ENCODE assay signal across 16 cellular contexts in genomic region chr1:7228252-7228961, GRCh38.
"Had no signal": no experiment of that assay in that cellular context is flagged by ENCODE, and none has a peak within 500 bp of the region (broad histone marks: within the 10 kb centered on the region; RNA-seq: fewer than 3 reads in every experiment).

No MANE protein-coding gene starts in this region.

- H3K27me3 Mint-ChIP-seq: activated B cell treated with CpG ODN at 0.5 μM for 24 hours, brain had no signal

- H3K4me1 ChIP-seq: left lung, pancreas, thyroid gland, vagina had no signal

- H3K27ac ChIP-seq: left lung, pancreas, thyroid gland, vagina had no signal

- H3K27ac Mint-ChIP-seq: activated B cell treated with CpG ODN at 0.5 μM for 24 hours; activated naive CD4-positive, alpha-beta T cell treated with anti-CD3 and anti-CD28 coated beads, Interleukin-2, amount 50 U/mL, for 72 hours; effector memory CD8-positive, alpha-beta T cell; memory B cell had no signal

- H3K27me3 ChIP-seq: left lung, pancreas, thyroid gland, vagina had no signal

- H3K9me3 Mint-ChIP-seq: activated B cell treated with CpG ODN at 0.5 μM for 24 hours; activated naive CD4-positive, alpha-beta T cell treated with anti-CD3 and anti-CD28 coated beads, Interleukin-2, amount 50 U/mL, for 72 hours; brain; central memory CD8-positive, alpha-beta T cell; effector memory CD8-positive, alpha-beta T cell; memory B cell; neural crest cell had no signal

- H3K36me3 Mint-ChIP-seq: activated naive CD4-positive, alpha-beta T cell treated with anti-CD3 and anti-CD28 coated beads, Interleukin-2, amount 50 U/mL, for 72 hours; brain; memory B cell had no signal

- H3K4me1 Mint-ChIP-seq: activated B cell treated with CpG ODN at 0.5 μM for 24 hours; central memory CD8-positive, alpha-beta T cell; memory B cell had no signal

- H3K9me3 ChIP-seq: left lung, pancreas, thyroid gland, vagina had no signal

- ATAC-seq: activated naive CD4-positive, alpha-beta T cell treated with anti-CD3 and anti-CD28 coated beads, Interleukin-2, amount 50 U/mL, for 72 hours; effector memory CD8-positive, alpha-beta T cell; left lung; pancreas had no signal

- H3K36me3 ChIP-seq: left lung, pancreas, thyroid gland, vagina had no signal

- H3K4me3 Mint-ChIP-seq: activated B cell treated with CpG ODN at 0.5 μM for 24 hours; brain; central memory CD8-positive, alpha-beta T cell; effector memory CD8-positive, alpha-beta T cell; memory B cell; neural crest cell had no signal

- DNase-seq: activated B cell treated with CpG ODN at 0.5 μM for 24 hours; activated CD4-positive, alpha-beta T cell treated with anti-CD3 and anti-CD28 coated beads, Interleukin-2, amount 50 U/mL, for 1 hour; activated T-cell treated with anti-CD3 and anti-CD28 coated beads, Interleukin-2, amount 50 U/mL, for 1 hour; amniotic stem cell; effector memory CD8-positive, alpha-beta T cell; left lung; pancreas; stimulated activated CD4-positive, alpha-beta T cell treated with anti-CD3 and anti-CD28 coated beads, Interleukin-15, amount 100 ng/mL, for 24 hours; stimulated activated CD4-positive, alpha-beta T cell treated with anti-CD3 and anti-CD28 coated beads, Interleukin-4, amount 100 ng/mL, for 4 hours; thyroid gland had no signal

- H3K4me3 ChIP-seq: left lung, pancreas, thyroid gland, vagina had no signal
